23 cellular contexts compared by ENCODE assay signal in the genomic region with DNA sequence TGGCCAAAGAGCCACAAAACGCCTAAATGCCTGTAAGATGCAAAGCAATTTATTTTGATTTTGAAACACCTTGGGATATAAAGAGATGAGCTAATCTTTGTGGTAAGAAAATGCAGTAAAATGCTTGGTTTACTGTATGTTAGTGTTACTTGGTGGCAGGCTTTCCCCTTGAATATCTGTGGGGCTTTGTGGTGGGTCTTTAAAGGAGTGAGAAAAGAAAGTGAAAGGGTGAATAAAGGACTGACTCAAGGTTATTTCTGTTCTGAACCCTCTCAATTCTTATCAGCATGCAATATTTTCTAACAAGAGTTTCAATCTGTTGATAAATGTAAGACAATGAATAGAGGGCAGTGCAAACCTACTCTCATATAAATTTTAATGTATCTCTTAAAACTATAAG.
"Had no signal": no experiment of that assay in that cellular context is flagged by ENCODE, and none has a peak within 500 bp of the region (broad histone marks: within the 10 kb centered on the region; RNA-seq: fewer than 3 reads in every experiment).

No MANE protein-coding gene starts in this region.

- ATAC-seq: activated CD8-positive, alpha-beta T cell treated with anti-CD3 and anti-CD28 coated beads, Interleukin-2, amount 10 ng/mL, durations not matched to agents 7 days and 5 days; PC-3; WTC11 had no signal

- DNase-seq: activated CD4-positive, alpha-beta T cell treated with anti-CD3 and anti-CD28 coated beads for 48 hours; activated CD4-positive, alpha-beta T cell treated with anti-CD3 and anti-CD28 coated beads, Interleukin-2, amount 50 U/mL, for 4 hours; activated CD4-positive, CD25-positive, alpha-beta regulatory T cell treated with anti-CD3 and anti-CD28 coated beads, Interleukin-2, amount 50 U/mL, for 72 hours; activated CD8-positive, alpha-beta memory T cell treated with anti-CD3 and anti-CD28 coated beads, Interleukin-2, amount 50 U/mL, for 48 hours; activated CD8-positive, alpha-beta T cell treated with anti-CD3 and anti-CD28 coated beads, Interleukin-2, amount 10 ng/mL, durations not matched to agents 7 days and 5 days; activated naive CD4-positive, alpha-beta T cell treated with anti-CD3 and anti-CD28 coated beads, Interleukin-2, amount 50 U/mL, for 16 hours; activated T-cell treated with anti-CD3 and anti-CD28 coated beads, Interleukin-2, amount 50 U/mL, for 1 hour; aorta; central memory CD4-positive, alpha-beta T cell; NCI-H1092; NCI-H1417 treated with DMSO at 0.1 percent for 48 hours; NCI-H1694; NCI-H2029; NCI-H2107; NCI-H2171 treated with DMSO at 0.1 percent for 48 hours; NCI-H226; NCI-H526; NCI-H774; NK-92 treated with Interleukin-12 subunit alpha and Interleukin-12 subunit beta, amount 100 ng/mL, for 24 hours; PC-3; SHP77 treated with DMSO at 0.1 percent for 48 hours had no signal

- H3K27ac Mint-ChIP-seq: activated CD8-positive, alpha-beta T cell treated with anti-CD3 and anti-CD28 coated beads, Interleukin-2, amount 10 ng/mL, durations not matched to agents 7 days and 5 days; T-helper 1 cell treated with Interleukin-12 subunit alpha and Interleukin-12 subunit beta and Interleukin-4 antibody, amounts not matched to agents 30 μg/mL and 1 μg/mL, for 36 hours; WTC11 had no signal

- H3K4me3 Mint-ChIP-seq: activated CD8-positive, alpha-beta T cell treated with anti-CD3 and anti-CD28 coated beads, Interleukin-2, amount 10 ng/mL, durations not matched to agents 7 days and 5 days; T-helper 1 cell treated with Interleukin-12 subunit alpha and Interleukin-12 subunit beta and Interleukin-4 antibody, amounts not matched to agents 30 μg/mL and 1 μg/mL, for 36 hours; WTC11 had no signal
